In the genomic region with DNA sequence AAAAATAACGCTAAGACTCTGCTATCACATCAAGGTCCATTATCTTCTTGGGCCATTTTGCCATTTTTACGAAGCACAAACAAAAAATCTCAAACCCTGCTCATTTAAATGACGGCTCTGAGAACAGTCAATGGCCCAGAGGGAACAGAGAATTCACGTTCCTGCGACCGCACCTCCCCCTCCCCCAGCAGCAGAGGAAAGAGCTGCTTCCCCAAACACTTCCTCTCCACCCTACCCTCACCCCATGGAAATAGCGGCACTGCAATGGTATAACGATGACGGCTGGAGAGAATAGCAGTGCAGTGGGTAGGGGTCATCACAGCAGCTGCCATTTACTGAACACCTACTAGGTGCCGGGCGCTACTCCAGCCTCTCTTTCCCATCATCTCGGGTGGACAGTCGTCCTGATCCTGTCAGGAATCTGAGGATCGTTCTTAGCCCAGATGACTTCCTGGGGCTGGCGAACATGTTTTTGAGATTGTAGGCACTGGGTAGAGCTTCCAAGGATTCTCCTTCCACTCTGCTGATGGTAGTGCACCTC, we compare ENCODE assay signal across 11 cellular contexts.
A peak's percentile ranks its signal among the peaks of the same experiment; 100 is the strongest.
DNase-seq lines count a peak whose midpoint lies in the region; ATAC-seq, FAIRE-seq and TF ChIP-seq lines count a peak whose summit lies in the region.
"Had no signal": no experiment of that assay in that cellular context is flagged by ENCODE, and none has a peak within 500 bp of the region (broad histone marks: within the 10 kb centered on the region; RNA-seq: fewer than 3 reads in every experiment).

No MANE protein-coding gene starts in this region.

- no peak overlapping the region for H3K14ac ChIP-seq in H1 (ENCODE audit: insufficient read length)

- H2BK12ac ChIP-seq in H1 (ENCODE audit: low read depth, low read length), result no peak overlapping the region

- H3K56ac ChIP-seq in H1 (replicated peaks; ENCODE audit: insufficient read length, low read depth, low read length), result no peak overlapping the region

- no peak overlapping the region for H2BK120ac ChIP-seq in H1 (replicated peaks; ENCODE audit: low read depth, low read length)

- 0 out of 4 replicates have a peak overlapping the region, but pooled peaks of 1 of the 2 experiments have one; percentile 23 for H3K4me2 ChIP-seq in H1 (ENCODE audit: insufficient read depth in 1 of 2, low read depth in 2 of 2, low read length in 2 of 2)

- TF ChIP-seq CTCF in CD4-positive, alpha-beta T cell (IDR thresholded peaks at IDR 0.05), result no peak
- no peak for TF ChIP-seq CTCF in NB4 (IDR thresholded peaks at IDR 0.05; ENCODE audit: low read depth, low read length)
- no peak for TF ChIP-seq CTCF in H1 (IDR thresholded peaks at IDR 0.05; ENCODE audit: control extremely low read depth in 1 of 3, insufficient read depth in 1 of 3, low read depth in 1 of 3, low read length in 3 of 3)
- TF ChIP-seq CTCF in nephron (IDR thresholded peaks at IDR 0.05; ENCODE audit: unreplicated experiment in 3 of 3), result no peak

- no peak overlapping the region for H4K91ac ChIP-seq in H1 (replicated peaks; ENCODE audit: insufficient read length, low read length)

- H3K27me3 ChIP-seq in CD4-positive, alpha-beta T cell (ENCODE audit: control insufficient read depth, insufficient read depth, low read length), result no peaks in the 10 kb centered on the region
- H3K27me3 ChIP-seq in H1 (replicated peaks in 1 of 4; ENCODE audit: control insufficient read depth in 3 of 4, extremely low read depth in 1 of 4, insufficient read depth in 3 of 4, low read length in 3 of 4), result no peaks in the 10 kb centered on the region

- H3K4me3 Mint-ChIP-seq in CD4-positive, alpha-beta T cell, result peak overlapping the region; percentile 42
- no peak overlapping the region for H3K4me3 Mint-ChIP-seq in nephron

- no peaks in the 10 kb centered on the region for H3K23me2 ChIP-seq in H1 (ENCODE audit: low read depth, low read length)

- no peaks in the 10 kb centered on the region for H3K9me3 Mint-ChIP-seq in CD4-positive, alpha-beta T cell
- H3K9me3 Mint-ChIP-seq in nephron, result no peaks in the 10 kb centered on the region

- 77% methylated on average over 15 of the region's 15 CpGs; no CpG with 5 or more reads in 1 of the 2 experiments for WGBS in H1 (ENCODE audit: extremely low coverage in 1 of 2, insufficient coverage in 1 of 2, insufficient read length in 1 of 2, insufficient replicate concordance in 2 of 2, low coverage in 1 of 2, low lambda C conversion rate in 2 of 2, missing lambda C conversion rate in 1 of 2), 2 experiments

- peak; percentile 48 for ATAC-seq in CD4-positive, alpha-beta T cell (ENCODE audit: poor library complexity)

- no peak overlapping the region for H2AFZ ChIP-seq in H1 (ENCODE audit: low read length)

- FAIRE-seq in H1 (lab: Jason Lieb, UNC), result no peak

- no peak overlapping the region for H2BK20ac ChIP-seq in H1 (ENCODE audit: low read length)

- POLR2A ChIA-PET in CD4-positive, alpha-beta T cell (lab: Charles Lee), result interaction anchor here (1.2 kb wide), 1 partner anchor 33 kb away, joined by 3 read pairs; no protein-coding TSS in a partner anchor
- POLR2A ChIA-PET in H1 (lab: Charles Lee; ENCODE audit: partially characterized antibody), result interaction anchor here (1.2 to 1.4 kb wide), 2 partner anchors 10 to 13 kb away, joined by 4 read pairs; no protein-coding TSS in a partner anchor

- H3K4me3 ChIP-seq in NB4 (ENCODE audit: low read depth, low read length) (no peak overlapping the region), H1 (ENCODE audit: extremely low read depth in 1 of 4, insufficient read depth in 2 of 4, low read depth in 3 of 4, low read length in 4 of 4) (no peak overlapping the region)

- no peak overlapping the region for H3K9ac ChIP-seq in H1 (replicated peaks in 1 of 4; ENCODE audit: extremely low read depth in 1 of 4, low read depth in 3 of 4, low read length in 3 of 4)

- H3K79me2 ChIP-seq in H1 (ENCODE audit: control insufficient read depth in 1 of 2, insufficient read depth in 2 of 2, low read length in 2 of 2), result peaks cover 0 to 46% of the 10 kb centered on the region in 2 experiments; a peak in 2 of 4 replicates

- intact Hi-C loops in CD4-positive, alpha-beta T cell (cut with DNase I, micrococcal nuclease), result loop anchor here in 1 of 2 experiments (10.0 kb wide), 2 partner anchors 295 to 405 kb away; partner anchors contain the start of genes MKRN2 and RAF1

- no peak overlapping the region for H2AK5ac ChIP-seq in H1 (ENCODE audit: low read depth, low read length)

- no peaks in the 10 kb centered on the region for H3K27me3 Mint-ChIP-seq in CD4-positive, alpha-beta T cell
- no peaks in the 10 kb centered on the region for H3K27me3 Mint-ChIP-seq in nephron (ENCODE audit: low read depth)

- TF ChIP-seq POLR2A in NB4 (IDR thresholded peaks at IDR 0.05; ENCODE audit: extremely low read depth, insufficient read length) (no peak), H1 (IDR thresholded peaks at IDR 0.05; ENCODE audit: control extremely low read depth in 1 of 2, low read depth in 2 of 2, low read length in 2 of 2) (no peak)

- H3K79me1 ChIP-seq in H1 (ENCODE audit: low read depth, low read length), result peaks cover 44% of the 10 kb centered on the region

- H3K4me1 ChIP-seq in H1 (replicated peaks in 1 of 4; ENCODE audit: control insufficient read depth in 3 of 4, insufficient read depth in 4 of 4, low read length in 3 of 4), result peaks cover 0 to 9% (median 5%) of the 10 kb centered on the region in 4 experiments; a peak in 5 of 7 replicates

- DNase-seq in CD4-positive, alpha-beta T cell, result no peak
- DNase-seq in NB4 (ENCODE audit: low read depth) (peak; percentile 73), H1 (ENCODE audit: low read depth in 1 of 2, low spot score in 2 of 2) (no peak), HUDEP-2 (lab: John Stamatoyannopoulos, UW; ENCODE audit: unreplicated experiment in 76 of 76) (no peak), NAMALWA (ENCODE audit: low spot score) (no peak), cerebellar cortex (ENCODE audit: low spot score) (no peak)
- DNase-seq in activated T-cell treated with anti-CD3 and anti-CD28 coated beads, Interleukin-2, amount 50 U/mL, for 48 hours, result no peak
- DNase-seq: activated naive CD4-positive, alpha-beta T cell; MM.1S; occipital lobe had no signal

- no peak for TF ChIP-seq RAD21 in H1 (IDR thresholded peaks at IDR 0.05 in 1 of 2, conservative IDR thresholded peaks at IDR 0.05 in 1 of 2; ENCODE audit: low read depth in 2 of 2, low read length in 2 of 2)

- H3K23ac ChIP-seq in H1 (ENCODE audit: insufficient read length), result no peak overlapping the region

- H3K36me3 ChIP-seq in H1 (ENCODE audit: control insufficient read depth in 2 of 4, insufficient read depth in 4 of 4, low read length in 3 of 4), result no peaks in the 10 kb centered on the region

- H2BK15ac ChIP-seq in H1 (ENCODE audit: low read length), result no peak overlapping the region

- no peaks in the 10 kb centered on the region for H3K9me3 ChIP-seq in CD4-positive, alpha-beta T cell (ENCODE audit: control insufficient read depth, low read length)
- no peaks in the 10 kb centered on the region for H3K9me3 ChIP-seq in H1 (ENCODE audit: insufficient read depth in 2 of 2, low read depth in 1 of 2, low read length in 1 of 2)

- no peak overlapping the region for H3K27ac ChIP-seq in CD4-positive, alpha-beta T cell (ENCODE audit: low read depth, low read length)
- H3K27ac ChIP-seq in H1 (ENCODE audit: low read depth, low read length), result no peak overlapping the region

- no peak for TF ChIP-seq EP300 in H1 (IDR thresholded peaks at IDR 0.05; ENCODE audit: borderline replicate concordance in 1 of 2, low read depth in 2 of 2, low read length in 2 of 2)

- H3K36me3 Mint-ChIP-seq in CD4-positive, alpha-beta T cell (ENCODE audit: low read depth), result peaks cover 36% of the 10 kb centered on the region
- H3K36me3 Mint-ChIP-seq in nephron (ENCODE audit: low read depth), result no peaks in the 10 kb centered on the region

- H3K4me1 Mint-ChIP-seq in CD4-positive, alpha-beta T cell (ENCODE audit: low read depth), result peaks cover 92% of the 10 kb centered on the region
- H3K4me1 Mint-ChIP-seq in nephron, result peaks cover 90% of the 10 kb centered on the region

- peak overlapping the region; percentile 61 for H3K27ac Mint-ChIP-seq in CD4-positive, alpha-beta T cell
- H3K27ac Mint-ChIP-seq in nephron, result peak overlapping the region in 2 of 3 experiments; percentile 22 to 23

- no peak overlapping the region for H3K4ac ChIP-seq in H1 (replicated peaks; ENCODE audit: insufficient read length, low read depth, low read length)

- CTCF ChIA-PET in CD4-positive, alpha-beta T cell (lab: Charles Lee), result no interaction called here
- CTCF ChIA-PET in H1 (lab: Charles Lee; ENCODE audit: partially characterized antibody), result interaction anchor here (0.9 to 25.8 kb wide), 10 partner anchors 10 to 168 kb away, joined by 3 to 267 read pairs (median 4); no protein-coding TSS in a partner anchor

- H4K5ac ChIP-seq in H1 (ENCODE audit: insufficient read length, low read depth, low read length), result no peak overlapping the region

- peak overlapping the region; percentile 25; the same call in 1 of the 2 replicates for H3K18ac ChIP-seq in H1 (ENCODE audit: extremely low read depth, low read length)

- H4K20me1 ChIP-seq in H1 (replicated peaks in 1 of 2; ENCODE audit: control insufficient read depth in 1 of 2, insufficient read depth in 2 of 2, low read length in 2 of 2), result peaks cover 26 to 44% of the 10 kb centered on the region in 2 experiments

- no peak overlapping the region for H2BK5ac ChIP-seq in H1 (ENCODE audit: low read depth, low read length)

- H4K8ac ChIP-seq in H1 (ENCODE audit: extremely low read depth, insufficient read depth, low read length), result no peak overlapping the region

TF ChIP-seq in H1, 55 proteins besides CTCF, POLR2A, EP300 and RAD21 (continues in another document):
- TF ChIP-seq HDAC6 (IDR thresholded peaks at IDR 0.05; ENCODE audit: low read depth, low read length) (no peak), KDM1A (IDR thresholded peaks at IDR 0.05; ENCODE audit: borderline replicate concordance, low read length) (no peak), EZH2 (IDR thresholded peaks at IDR 0.05; ENCODE audit: low read depth, low read length, severe bottlenecking) (no peak), JUN (IDR thresholded peaks at IDR 0.05; ENCODE audit: low read depth, low read length) (no peak), ATF2 (IDR thresholded peaks at IDR 0.05; ENCODE audit: low read length) (no peak)
